7 cellular contexts compared by ENCODE assay signal in the genomic region with DNA sequence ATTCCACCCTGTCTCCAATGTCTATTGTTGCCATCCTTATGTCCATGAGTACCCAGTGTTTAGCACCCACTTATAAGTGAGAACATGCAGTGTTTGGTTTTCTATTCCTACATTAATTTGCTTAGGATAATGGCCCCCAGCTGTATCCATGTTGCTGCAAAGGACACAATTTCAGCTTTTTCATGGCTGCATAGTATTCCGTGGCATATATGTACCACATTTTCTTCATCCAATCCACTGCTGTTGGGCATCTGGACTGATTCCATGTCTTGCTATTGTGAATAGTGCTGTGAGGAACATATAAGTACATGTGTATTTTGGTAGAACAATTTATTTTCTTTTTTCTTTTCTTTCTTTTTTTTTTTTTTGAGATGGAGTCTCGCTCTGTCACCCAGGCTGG.
"Had no signal": no experiment of that assay in that cellular context is flagged by ENCODE, and none has a peak within 500 bp of the region (broad histone marks: within the 10 kb centered on the region; RNA-seq: fewer than 3 reads in every experiment).

No MANE protein-coding gene starts in this region.

- H3K27ac ChIP-seq: HL-60 had no signal

- H3K9me3 ChIP-seq: HAP-1 had no signal

- FAIRE-seq: HepG2 had no signal

- H3K4me2 ChIP-seq: GM23338 had no signal

- DNase-seq: H7, KG1 had no signal

- H3K4me3 ChIP-seq: GM23338, HAP-1 had no signal

- ATAC-seq: GM23338, HCT116, HepG2 had no signal

- H2AFZ ChIP-seq: GM23338 had no signal

- H3K4me1 ChIP-seq: HAP-1 had no signal

- H3K36me3 ChIP-seq: HAP-1 had no signal
